In the genomic region with DNA sequence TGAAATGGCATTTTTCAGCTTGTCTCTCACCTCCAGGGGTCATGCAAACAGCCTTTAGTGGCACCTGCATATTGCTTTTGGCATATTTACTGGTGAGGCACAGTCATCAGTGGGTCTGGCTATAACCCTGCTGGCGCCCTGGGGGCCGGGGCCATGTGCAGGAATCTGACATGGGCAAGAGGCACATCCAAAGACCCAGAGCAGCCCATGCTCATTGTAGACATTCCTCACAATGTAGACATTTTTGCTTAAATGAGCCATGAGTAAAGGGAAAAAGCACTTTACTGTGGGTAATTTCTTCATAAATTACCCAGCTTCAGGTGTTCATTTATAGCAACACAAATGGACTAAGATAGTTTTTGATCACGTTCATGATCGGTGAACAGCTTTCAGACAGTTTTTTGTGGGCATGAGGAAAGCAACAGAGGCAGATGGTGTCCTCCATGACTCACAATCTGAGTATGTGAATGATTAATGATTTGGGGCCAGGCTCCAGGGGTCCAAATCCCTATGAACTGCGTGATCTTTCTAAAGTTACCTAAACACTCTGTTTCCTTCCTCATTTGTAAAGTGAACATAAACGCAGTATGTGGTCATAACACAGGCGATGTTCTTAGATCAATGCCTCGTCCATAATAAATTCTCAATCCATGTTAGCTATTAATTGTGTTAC, we compare ENCODE assay signal across 1 cellular context.
A peak's percentile ranks its signal among the peaks of the same experiment; 100 is the strongest.
TF ChIP-seq lines count a peak whose summit lies in the region.

No MANE protein-coding gene starts in this region.

TF ChIP-seq in IMR-90, 13 proteins besides CTCF, POLR2A, EP300 and RAD21 (continued from another document):
- TF ChIP-seq CHD1 (IDR thresholded peaks at IDR 0.05; ENCODE audit: low read depth, low read length): no peak
- no peak for TF ChIP-seq NFE2L2 (IDR thresholded peaks at IDR 0.05; ENCODE audit: low read depth, low read length)
- no peak for TF ChIP-seq RFX5 (IDR thresholded peaks at IDR 0.05; ENCODE audit: low read depth, low read length)
- TF ChIP-seq RCOR1 (IDR thresholded peaks at IDR 0.05; ENCODE audit: insufficient replicate concordance, low read length): no peak
- no peak for TF ChIP-seq MAFK (IDR thresholded peaks at IDR 0.05; ENCODE audit: low read depth, low read length)
- TF ChIP-seq BHLHE40 (IDR thresholded peaks at IDR 0.05; ENCODE audit: low read depth, low read length): 0 out of 2 replicates have a peak, but pooled peaks have one; percentile 35
- TF ChIP-seq MAZ (IDR thresholded peaks at IDR 0.05; ENCODE audit: borderline replicate concordance, low read depth, low read length): no peak; the same call in 1 of the 2 replicates
